In the genomic region with DNA sequence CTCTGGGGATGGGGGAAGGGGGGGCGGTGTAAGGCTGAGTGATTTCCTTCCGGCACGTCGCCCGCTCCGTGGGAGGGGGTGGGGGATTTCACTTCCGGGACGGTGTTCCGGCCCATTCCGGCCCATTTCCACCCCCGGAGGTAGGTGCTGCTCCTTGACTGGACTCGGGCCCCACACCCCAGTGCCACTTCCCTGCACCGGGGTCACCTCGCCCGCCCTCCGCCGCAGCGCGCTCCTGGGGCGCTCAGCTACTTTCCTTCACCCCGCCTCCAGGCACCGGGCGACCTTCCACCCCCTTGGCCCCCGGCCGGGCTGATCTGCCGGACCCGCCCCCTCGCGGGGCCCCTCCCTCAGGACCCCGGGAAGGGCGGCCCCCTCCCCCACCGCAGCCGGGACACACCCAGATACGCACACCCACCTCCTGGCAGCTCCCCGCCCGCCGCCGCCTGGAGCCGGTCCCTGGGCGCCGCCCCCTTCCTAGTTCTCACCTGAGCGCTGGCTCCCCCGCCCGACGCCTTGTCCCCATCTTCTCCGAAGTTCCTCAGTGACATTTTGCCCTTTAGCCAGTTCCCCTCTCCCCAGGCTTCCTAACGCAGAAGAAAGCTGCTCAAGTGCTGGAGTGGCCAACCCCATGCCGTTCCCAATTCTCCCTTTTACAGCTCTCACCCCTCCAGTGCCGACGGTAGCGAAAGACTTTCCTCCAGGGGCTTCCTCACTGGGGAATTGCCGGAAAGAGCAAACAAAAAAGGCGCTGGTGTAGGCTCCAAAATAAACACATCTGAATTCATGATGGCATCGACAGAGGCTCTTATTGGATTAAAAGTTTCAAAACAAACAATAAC, we compare ENCODE assay signal across 1 cellular context.
TF ChIP-seq lines count a peak whose summit lies in the region.

A gene with protein sequence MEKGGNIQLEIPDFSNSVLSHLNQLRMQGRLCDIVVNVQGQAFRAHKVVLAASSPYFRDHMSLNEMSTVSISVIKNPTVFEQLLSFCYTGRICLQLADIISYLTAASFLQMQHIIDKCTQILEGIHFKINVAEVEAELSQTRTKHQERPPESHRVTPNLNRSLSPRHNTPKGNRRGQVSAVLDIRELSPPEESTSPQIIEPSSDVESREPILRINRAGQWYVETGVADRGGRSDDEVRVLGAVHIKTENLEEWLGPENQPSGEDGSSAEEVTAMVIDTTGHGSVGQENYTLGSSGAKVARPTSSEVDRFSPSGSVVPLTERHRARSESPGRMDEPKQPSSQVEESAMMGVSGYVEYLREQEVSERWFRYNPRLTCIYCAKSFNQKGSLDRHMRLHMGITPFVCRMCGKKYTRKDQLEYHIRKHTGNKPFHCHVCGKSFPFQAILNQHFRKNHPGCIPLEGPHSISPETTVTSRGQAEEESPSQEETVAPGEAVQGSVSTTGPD (plus strand): TSS at position 115 of the 842 bp plus-strand sequence. CDS start 1,846 bp downstream, outside the sequence.

TF ChIP-seq in HepG2, 621 proteins besides CTCF, POLR2A, EP300 and RAD21 (continued from another document and continues in another):
- TF ChIP-seq SOX13 (IDR thresholded peaks at IDR 0.05) (no peak), SOX13 (CRISPR knock-in tag; conservative IDR thresholded peaks at IDR 0.05 in 1 of 2, IDR thresholded peaks at IDR 0.05 in 1 of 2) (peak in 1 of 2 experiments; percentile 20; a peak in 1 of 4 replicates), PBX2 (CRISPR knock-in tag; IDR thresholded peaks at IDR 0.05) (no peak), SP2 (CRISPR knock-in tag; IDR thresholded peaks at IDR 0.05) (peak; percentile 57; the same call in 1 of the 2 replicates), KLF15 (CRISPR knock-in tag; IDR thresholded peaks at IDR 0.05; ENCODE audit: borderline replicate concordance) (peak; percentile 78; the same call in 1 of the 2 replicates), RFXANK (CRISPR knock-in tag; IDR thresholded peaks at IDR 0.05) (no peak), MLX (CRISPR knock-in tag; IDR thresholded peaks at IDR 0.05) (peak; percentile 36; the same call in 1 of the 2 replicates), ZFP82 (CRISPR knock-in tag; IDR thresholded peaks at IDR 0.05; ENCODE audit: borderline replicate concordance) (peak; percentile 17; the same call in 1 of the 2 replicates), FOXK1 (CRISPR knock-in tag; IDR thresholded peaks at IDR 0.05; ENCODE audit: borderline replicate concordance, low read depth) (no peak; the same call in none of the 2 replicates), SIX4 (CRISPR knock-in tag; IDR thresholded peaks at IDR 0.05) (no peak), ZNF747 (CRISPR knock-in tag; IDR thresholded peaks at IDR 0.05; ENCODE audit: borderline replicate concordance) (peak; percentile 54), ZNF713 (CRISPR knock-in tag; IDR thresholded peaks at IDR 0.05) (no peak), TOPORS (CRISPR knock-in tag; IDR thresholded peaks at IDR 0.05) (0 out of 2 replicates have a peak, but pooled peaks have one; percentile 11), IKZF4 (CRISPR knock-in tag; IDR thresholded peaks at IDR 0.05; ENCODE audit: borderline replicate concordance, low read depth, not compliant biosample characterization) (no peak), ZNF674 (CRISPR knock-in tag; IDR thresholded peaks at IDR 0.05; ENCODE audit: low read depth) (0 out of 2 replicates have a peak, but pooled peaks have one; percentile 22), GTF2F1 (IDR thresholded peaks at IDR 0.05; ENCODE audit: low read length) (no peak), GFI1 (CRISPR knock-in tag; IDR thresholded peaks at IDR 0.05; ENCODE audit: borderline replicate concordance) (peak; percentile 68; the same call in 1 of the 2 replicates), KDM5A (IDR thresholded peaks at IDR 0.05; ENCODE audit: borderline replicate concordance, low read length) (peak; percentile 76), HNF1A (IDR thresholded peaks at IDR 0.05; ENCODE audit: low read depth) (no peak), HNF1A (CRISPR knock-in tag; IDR thresholded peaks at IDR 0.05; ENCODE audit: borderline replicate concordance) (no peak; the same call in 1 of the 2 replicates), PAWR (CRISPR knock-in tag; IDR thresholded peaks at IDR 0.05; ENCODE audit: borderline replicate concordance) (no peak), ZBTB25 (CRISPR knock-in tag; IDR thresholded peaks at IDR 0.05) (peak; percentile 80), ZNF816 (CRISPR knock-in tag; IDR thresholded peaks at IDR 0.05; ENCODE audit: borderline replicate concordance) (no peak), MLLT10 (CRISPR knock-in tag; IDR thresholded peaks at IDR 0.05) (no peak), ZNF3 (CRISPR knock-in tag; IDR thresholded peaks at IDR 0.05) (no peak)
- TF ChIP-seq, protein P1, sequence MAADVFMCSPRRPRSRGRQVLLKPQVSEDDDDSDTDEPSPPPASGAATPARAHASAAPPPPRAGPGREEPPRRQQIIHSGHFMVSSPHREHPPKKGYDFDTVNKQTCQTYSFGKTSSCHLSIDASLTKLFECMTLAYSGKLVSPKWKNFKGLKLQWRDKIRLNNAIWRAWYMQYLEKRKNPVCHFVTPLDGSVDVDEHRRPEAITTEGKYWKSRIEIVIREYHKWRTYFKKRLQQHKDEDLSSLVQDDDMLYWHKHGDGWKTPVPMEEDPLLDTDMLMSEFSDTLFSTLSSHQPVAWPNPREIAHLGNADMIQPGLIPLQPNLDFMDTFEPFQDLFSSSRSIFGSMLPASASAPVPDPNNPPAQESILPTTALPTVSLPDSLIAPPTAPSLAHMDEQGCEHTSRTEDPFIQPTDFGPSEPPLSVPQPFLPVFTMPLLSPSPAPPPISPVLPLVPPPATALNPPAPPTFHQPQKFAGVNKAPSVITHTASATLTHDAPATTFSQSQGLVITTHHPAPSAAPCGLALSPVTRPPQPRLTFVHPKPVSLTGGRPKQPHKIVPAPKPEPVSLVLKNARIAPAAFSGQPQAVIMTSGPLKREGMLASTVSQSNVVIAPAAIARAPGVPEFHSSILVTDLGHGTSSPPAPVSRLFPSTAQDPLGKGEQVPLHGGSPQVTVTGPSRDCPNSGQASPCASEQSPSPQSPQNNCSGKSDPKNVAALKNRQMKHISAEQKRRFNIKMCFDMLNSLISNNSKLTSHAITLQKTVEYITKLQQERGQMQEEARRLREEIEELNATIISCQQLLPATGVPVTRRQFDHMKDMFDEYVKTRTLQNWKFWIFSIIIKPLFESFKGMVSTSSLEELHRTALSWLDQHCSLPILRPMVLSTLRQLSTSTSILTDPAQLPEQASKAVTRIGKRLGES (CRISPR knock-in tag; IDR thresholded peaks at IDR 0.05; ENCODE audit: borderline replicate concordance), result no peak
- TF ChIP-seq, protein P2, sequence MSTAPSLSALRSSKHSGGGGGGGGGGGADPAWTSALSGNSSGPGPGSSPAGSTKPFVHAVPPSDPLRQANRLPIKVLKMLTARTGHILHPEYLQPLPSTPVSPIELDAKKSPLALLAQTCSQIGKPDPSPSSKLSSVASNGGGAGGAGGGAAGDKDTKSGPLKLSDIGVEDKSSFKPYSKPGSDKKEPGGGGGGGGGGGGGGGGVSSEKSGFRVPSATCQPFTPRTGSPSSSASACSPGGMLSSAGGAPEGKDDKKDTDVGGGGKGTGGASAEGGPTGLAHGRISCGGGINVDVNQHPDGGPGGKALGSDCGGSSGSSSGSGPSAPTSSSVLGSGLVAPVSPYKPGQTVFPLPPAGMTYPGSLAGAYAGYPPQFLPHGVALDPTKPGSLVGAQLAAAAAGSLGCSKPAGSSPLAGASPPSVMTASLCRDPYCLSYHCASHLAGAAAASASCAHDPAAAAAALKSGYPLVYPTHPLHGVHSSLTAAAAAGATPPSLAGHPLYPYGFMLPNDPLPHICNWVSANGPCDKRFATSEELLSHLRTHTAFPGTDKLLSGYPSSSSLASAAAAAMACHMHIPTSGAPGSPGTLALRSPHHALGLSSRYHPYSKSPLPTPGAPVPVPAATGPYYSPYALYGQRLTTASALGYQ (CRISPR knock-in tag; IDR thresholded peaks at IDR 0.05), result peak; percentile 38; the same call in 1 of the 2 replicates
- TF ChIP-seq, protein P3, sequence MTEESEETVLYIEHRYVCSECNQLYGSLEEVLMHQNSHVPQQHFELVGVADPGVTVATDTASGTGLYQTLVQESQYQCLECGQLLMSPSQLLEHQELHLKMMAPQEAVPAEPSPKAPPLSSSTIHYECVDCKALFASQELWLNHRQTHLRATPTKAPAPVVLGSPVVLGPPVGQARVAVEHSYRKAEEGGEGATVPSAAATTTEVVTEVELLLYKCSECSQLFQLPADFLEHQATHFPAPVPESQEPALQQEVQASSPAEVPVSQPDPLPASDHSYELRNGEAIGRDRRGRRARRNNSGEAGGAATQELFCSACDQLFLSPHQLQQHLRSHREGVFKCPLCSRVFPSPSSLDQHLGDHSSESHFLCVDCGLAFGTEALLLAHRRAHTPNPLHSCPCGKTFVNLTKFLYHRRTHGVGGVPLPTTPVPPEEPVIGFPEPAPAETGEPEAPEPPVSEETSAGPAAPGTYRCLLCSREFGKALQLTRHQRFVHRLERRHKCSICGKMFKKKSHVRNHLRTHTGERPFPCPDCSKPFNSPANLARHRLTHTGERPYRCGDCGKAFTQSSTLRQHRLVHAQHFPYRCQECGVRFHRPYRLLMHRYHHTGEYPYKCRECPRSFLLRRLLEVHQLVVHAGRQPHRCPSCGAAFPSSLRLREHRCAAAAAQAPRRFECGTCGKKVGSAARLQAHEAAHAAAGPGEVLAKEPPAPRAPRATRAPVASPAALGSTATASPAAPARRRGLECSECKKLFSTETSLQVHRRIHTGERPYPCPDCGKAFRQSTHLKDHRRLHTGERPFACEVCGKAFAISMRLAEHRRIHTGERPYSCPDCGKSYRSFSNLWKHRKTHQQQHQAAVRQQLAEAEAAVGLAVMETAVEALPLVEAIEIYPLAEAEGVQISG (CRISPR knock-in tag; IDR thresholded peaks at IDR 0.05), result peak; percentile 62
- TF ChIP-seq, protein P4, sequence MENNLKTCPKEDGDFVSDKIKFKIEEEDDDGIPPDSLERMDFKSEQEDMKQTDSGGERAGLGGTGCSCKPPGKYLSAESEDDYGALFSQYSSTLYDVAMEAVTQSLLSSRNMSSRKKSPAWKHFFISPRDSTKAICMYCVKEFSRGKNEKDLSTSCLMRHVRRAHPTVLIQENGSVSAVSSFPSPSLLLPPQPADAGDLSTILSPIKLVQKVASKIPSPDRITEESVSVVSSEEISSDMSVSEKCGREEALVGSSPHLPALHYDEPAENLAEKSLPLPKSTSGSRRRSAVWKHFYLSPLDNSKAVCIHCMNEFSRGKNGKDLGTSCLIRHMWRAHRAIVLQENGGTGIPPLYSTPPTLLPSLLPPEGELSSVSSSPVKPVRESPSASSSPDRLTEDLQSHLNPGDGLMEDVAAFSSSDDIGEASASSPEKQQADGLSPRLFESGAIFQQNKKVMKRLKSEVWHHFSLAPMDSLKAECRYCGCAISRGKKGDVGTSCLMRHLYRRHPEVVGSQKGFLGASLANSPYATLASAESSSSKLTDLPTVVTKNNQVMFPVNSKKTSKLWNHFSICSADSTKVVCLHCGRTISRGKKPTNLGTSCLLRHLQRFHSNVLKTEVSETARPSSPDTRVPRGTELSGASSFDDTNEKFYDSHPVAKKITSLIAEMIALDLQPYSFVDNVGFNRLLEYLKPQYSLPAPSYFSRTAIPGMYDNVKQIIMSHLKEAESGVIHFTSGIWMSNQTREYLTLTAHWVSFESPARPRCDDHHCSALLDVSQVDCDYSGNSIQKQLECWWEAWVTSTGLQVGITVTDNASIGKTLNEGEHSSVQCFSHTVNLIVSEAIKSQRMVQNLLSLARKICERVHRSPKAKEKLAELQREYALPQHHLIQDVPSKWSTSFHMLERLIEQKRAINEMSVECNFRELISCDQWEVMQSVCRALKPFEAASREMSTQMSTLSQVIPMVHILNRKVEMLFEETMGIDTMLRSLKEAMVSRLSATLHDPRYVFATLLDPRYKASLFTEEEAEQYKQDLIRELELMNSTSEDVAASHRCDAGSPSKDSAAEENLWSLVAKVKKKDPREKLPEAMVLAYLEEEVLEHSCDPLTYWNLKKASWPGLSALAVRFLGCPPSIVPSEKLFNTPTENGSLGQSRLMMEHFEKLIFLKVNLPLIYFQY (CRISPR knock-in tag; IDR thresholded peaks at IDR 0.05; ENCODE audit: borderline replicate concordance), result peak; percentile 100
